In the genomic region with DNA sequence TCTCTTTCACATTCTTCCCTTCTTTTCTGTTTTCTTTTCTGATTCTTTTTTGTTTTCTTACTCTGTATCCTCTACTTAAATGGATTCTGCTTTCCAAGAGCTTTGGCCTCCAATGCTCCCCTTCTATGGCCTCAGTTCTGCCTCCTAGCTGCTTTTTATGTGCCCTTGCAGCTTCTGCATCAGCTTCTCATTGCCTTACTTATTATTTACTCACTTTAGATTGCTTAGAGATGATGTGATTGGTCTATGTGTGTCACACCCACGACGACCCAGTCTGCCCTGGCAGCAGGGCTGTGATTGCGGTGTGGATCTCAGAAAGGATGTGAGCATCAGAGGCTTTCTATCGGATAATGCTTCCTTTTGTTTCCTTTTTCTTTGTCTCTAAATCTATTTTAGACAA, we compare ENCODE assay signal across 1 cellular context.
TF ChIP-seq lines count a peak whose summit lies in the region.

No MANE protein-coding gene starts in this region.

TF ChIP-seq in GM23338, 12 proteins besides CTCF, POLR2A, EP300 and RAD21 (continued from another document):
- TF ChIP-seq, protein P1, sequence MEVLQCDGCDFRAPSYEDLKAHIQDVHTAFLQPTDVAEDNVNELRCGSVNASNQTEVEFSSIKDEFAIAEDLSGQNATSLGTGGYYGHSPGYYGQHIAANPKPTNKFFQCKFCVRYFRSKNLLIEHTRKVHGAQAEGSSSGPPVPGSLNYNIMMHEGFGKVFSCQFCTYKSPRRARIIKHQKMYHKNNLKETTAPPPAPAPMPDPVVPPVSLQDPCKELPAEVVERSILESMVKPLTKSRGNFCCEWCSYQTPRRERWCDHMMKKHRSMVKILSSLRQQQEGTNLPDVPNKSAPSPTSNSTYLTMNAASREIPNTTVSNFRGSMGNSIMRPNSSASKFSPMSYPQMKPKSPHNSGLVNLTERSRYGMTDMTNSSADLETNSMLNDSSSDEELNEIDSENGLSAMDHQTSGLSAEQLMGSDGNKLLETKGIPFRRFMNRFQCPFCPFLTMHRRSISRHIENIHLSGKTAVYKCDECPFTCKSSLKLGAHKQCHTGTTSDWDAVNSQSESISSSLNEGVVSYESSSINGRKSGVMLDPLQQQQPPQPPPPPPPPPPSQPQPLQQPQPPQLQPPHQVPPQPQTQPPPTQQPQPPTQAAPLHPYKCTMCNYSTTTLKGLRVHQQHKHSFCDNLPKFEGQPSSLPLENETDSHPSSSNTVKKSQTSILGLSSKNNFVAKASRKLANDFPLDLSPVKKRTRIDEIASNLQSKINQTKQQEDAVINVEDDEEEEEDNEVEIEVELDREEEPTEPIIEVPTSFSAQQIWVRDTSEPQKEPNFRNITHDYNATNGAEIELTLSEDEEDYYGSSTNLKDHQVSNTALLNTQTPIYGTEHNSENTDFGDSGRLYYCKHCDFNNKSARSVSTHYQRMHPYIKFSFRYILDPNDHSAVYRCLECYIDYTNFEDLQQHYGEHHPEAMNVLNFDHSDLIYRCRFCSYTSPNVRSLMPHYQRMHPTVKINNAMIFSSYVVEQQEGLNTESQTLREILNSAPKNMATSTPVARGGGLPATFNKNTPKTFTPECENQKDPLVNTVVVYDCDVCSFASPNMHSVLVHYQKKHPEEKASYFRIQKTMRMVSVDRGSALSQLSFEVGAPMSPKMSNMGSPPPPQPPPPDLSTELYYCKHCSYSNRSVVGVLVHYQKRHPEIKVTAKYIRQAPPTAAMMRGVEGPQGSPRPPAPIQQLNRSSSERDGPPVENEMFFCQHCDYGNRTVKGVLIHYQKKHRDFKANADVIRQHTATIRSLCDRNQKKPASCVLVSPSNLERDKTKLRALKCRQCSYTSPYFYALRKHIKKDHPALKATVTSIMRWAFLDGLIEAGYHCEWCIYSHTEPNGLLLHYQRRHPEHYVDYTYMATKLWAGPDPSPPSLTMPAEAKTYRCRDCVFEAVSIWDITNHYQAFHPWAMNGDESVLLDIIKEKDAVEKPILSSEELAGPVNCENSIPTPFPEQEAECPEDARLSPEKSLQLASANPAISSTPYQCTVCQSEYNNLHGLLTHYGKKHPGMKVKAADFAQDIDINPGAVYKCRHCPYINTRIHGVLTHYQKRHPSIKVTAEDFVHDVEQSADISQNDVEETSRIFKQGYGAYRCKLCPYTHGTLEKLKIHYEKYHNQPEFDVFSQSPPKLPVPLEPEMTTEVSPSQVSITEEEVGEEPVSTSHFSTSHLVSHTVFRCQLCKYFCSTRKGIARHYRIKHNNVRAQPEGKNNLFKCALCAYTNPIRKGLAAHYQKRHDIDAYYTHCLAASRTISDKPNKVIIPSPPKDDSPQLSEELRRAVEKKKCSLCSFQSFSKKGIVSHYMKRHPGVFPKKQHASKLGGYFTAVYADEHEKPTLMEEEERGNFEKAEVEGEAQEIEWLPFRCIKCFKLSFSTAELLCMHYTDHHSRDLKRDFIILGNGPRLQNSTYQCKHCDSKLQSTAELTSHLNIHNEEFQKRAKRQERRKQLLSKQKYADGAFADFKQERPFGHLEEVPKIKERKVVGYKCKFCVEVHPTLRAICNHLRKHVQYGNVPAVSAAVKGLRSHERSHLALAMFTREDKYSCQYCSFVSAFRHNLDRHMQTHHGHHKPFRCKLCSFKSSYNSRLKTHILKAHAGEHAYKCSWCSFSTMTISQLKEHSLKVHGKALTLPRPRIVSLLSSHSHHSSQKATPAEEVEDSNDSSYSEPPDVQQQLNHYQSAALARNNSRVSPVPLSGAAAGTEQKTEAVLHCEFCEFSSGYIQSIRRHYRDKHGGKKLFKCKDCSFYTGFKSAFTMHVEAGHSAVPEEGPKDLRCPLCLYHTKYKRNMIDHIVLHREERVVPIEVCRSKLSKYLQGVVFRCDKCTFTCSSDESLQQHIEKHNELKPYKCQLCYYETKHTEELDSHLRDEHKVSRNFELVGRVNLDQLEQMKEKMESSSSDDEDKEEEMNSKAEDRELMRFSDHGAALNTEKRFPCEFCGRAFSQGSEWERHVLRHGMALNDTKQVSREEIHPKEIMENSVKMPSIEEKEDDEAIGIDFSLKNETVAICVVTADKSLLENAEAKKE (CRISPR knock-in tag; IDR thresholded peaks at IDR 0.05) = no peak
- TF ChIP-seq EZH2phosphoT487 (IDR thresholded peaks at IDR 0.05; ENCODE audit: unreplicated experiment) = no peak
- TF ChIP-seq ZNF114 (CRISPR knock-in tag; IDR thresholded peaks at IDR 0.05) = no peak
- TF ChIP-seq ZNF331 (CRISPR knock-in tag; IDR thresholded peaks at IDR 0.05; ENCODE audit: low read depth) = no peak
- TF ChIP-seq POLR2AphosphoS5 (IDR thresholded peaks at IDR 0.05; ENCODE audit: low read depth) = no peak
- TF ChIP-seq CREB1 (CRISPR knock-in tag; IDR thresholded peaks at IDR 0.05; ENCODE audit: low read depth) = no peak
TF ChIP-seq in GM23338: peak in this region for 0.
